In the genomic region with DNA sequence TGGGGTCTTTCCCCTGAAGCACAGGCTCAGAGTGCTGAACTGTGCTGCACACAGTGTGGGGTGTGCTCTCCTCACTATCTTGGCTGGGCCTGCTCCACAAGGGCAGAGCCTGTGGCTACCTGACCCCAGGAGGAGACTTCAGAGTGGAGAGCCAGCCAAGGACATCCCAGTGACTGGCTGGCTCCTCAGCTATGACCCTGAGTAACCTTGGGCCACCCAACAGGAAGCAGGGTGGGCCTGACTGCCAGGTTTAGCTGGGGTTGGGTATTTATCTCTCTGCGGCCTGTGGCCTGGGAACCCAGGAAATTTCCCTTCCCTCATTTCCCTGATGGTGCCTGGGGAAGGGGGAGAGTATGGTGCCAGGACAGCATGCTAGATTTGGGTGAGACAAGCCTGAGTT, we compare ENCODE assay signal across 12 cellular contexts. TPM values are rescaled to one million over a fixed set of nuclear protein-coding genes. Genes with fewer than 3 reads are reported as not detected.
DNase-seq lines count a peak whose midpoint lies in the region; ATAC-seq and TF ChIP-seq lines count a peak whose summit lies in the region.
"Had no signal": no experiment of that assay in that cellular context is flagged by ENCODE, and none has a peak within 500 bp of the region (broad histone marks: within the 10 kb centered on the region; RNA-seq: fewer than 3 reads in every experiment).

No MANE protein-coding gene starts in this region.

- H3K27ac ChIP-seq in heart left ventricle (peak overlapping the region in 9 of 12 donors; percentile 9 to 91 (median 24)), esophagus squamous epithelium (peak overlapping the region; percentile 37 to 99 (median 68)), testis (no peak overlapping the region)

- WGBS in heart left ventricle, 4 donors: 67 to 83% (median 71%) methylated on average over 1 of the region's 1 CpG; no CpG with 5 or more reads in 1 of the 4 donors
- WGBS in esophagus squamous epithelium, 2 donors: 88% methylated on average over 1 of the region's 1 CpG; no CpG with 5 or more reads in 1 of the 2 donors
- WGBS in testis, 2 donors: 50 to 100% methylated on average over 1 of the region's 1 CpG

- peaks cover 27% of the 10 kb centered on the region for H3K4me1 Mint-ChIP-seq in T-helper 17 cell
- H3K4me1 Mint-ChIP-seq in stimulated activated naive CD8-positive, alpha-beta T cell treated with anti-CD3 and anti-CD28 coated beads, Interleukin-15, amount 100 ng/mL, for 72 hours: peaks cover 43% of the 10 kb centered on the region

- H3K4me1 ChIP-seq in heart left ventricle (peaks cover 0 to 44% (median 26%) of the 10 kb centered on the region in 12 donors), esophagus squamous epithelium (peaks cover 16 to 61% (median 22%) of the 10 kb centered on the region in 3 donors), testis (peaks cover 23% of the 10 kb centered on the region)

- no peak for ATAC-seq in heart left ventricle
- no peak for ATAC-seq in left cardiac atrium
- no peak for ATAC-seq in T-helper 17 cell
- ATAC-seq in stimulated activated naive CD8-positive, alpha-beta T cell treated with anti-CD3 and anti-CD28 coated beads, Interleukin-15, amount 100 ng/mL, for 72 hours: no peak
- no peak for ATAC-seq in GM19328 (IDR thresholded peaks at IDR 0.05; ENCODE audit: unreplicated experiment)
- ATAC-seq: gastroesophageal sphincter, mucosa of descending colon had no signal

- H3K36me3 Mint-ChIP-seq in T-helper 17 cell (ENCODE audit: low read depth): peaks cover 5% of the 10 kb centered on the region

- H3K4me3 Mint-ChIP-seq in T-helper 17 cell: no peak overlapping the region
- H3K4me3 Mint-ChIP-seq in stimulated activated naive CD8-positive, alpha-beta T cell treated with anti-CD3 and anti-CD28 coated beads, Interleukin-15, amount 100 ng/mL, for 72 hours: peak overlapping the region; percentile 60 to 61

- intact Hi-C loops in heart left ventricle (cut with DNase I): no loop called here
- intact Hi-C loops in left cardiac atrium (cut with DNase I): no loop called here
- intact Hi-C loops in esophagus squamous epithelium (cut with DNase I): no loop called here
- intact Hi-C loops in testis (cut with DNase I; ENCODE audit: low total_unique reads): no loop called here

- H3K9me3 Mint-ChIP-seq in stimulated activated naive CD8-positive, alpha-beta T cell treated with anti-CD3 and anti-CD28 coated beads, Interleukin-15, amount 100 ng/mL, for 72 hours: no peaks in the 10 kb centered on the region

- TF ChIP-seq POLR2A in heart left ventricle (IDR thresholded peaks at IDR 0.05) (no peak), esophagus squamous epithelium (IDR thresholded peaks at IDR 0.05) (no peak), testis (IDR thresholded peaks at IDR 0.05) (no peak)

- H3K27me3 ChIP-seq in heart left ventricle (no peaks in the 10 kb centered on the region), esophagus squamous epithelium (no peaks in the 10 kb centered on the region), testis (no peaks in the 10 kb centered on the region)
- H3K27me3 ChIP-seq: gastroesophageal sphincter had no signal

- H3K4me3 ChIP-seq in heart left ventricle (no peak overlapping the region), esophagus squamous epithelium (no peak overlapping the region), testis (no peak overlapping the region)
- H3K4me3 ChIP-seq: gastroesophageal sphincter, mucosa of descending colon had no signal

- peak overlapping the region; percentile 53 for H3K27ac Mint-ChIP-seq in T-helper 17 cell
- peak overlapping the region; percentile 45 to 80 for H3K27ac Mint-ChIP-seq in stimulated activated naive CD8-positive, alpha-beta T cell treated with anti-CD3 and anti-CD28 coated beads, Interleukin-15, amount 100 ng/mL, for 72 hours

- DNase-seq in heart left ventricle (peak in 1 of 5 donors; percentile 22), left cardiac atrium (no peak), T-helper 17 cell (no peak), esophagus squamous epithelium (lab: John Stamatoyannopoulos, UW) (no peak), HCEC 1CT (no peak), testis (no peak)
- no peak for DNase-seq in stimulated activated naive CD8-positive, alpha-beta T cell treated with anti-CD3 and anti-CD28 coated beads, Interleukin-15, amount 100 ng/mL, for 72 hours
- DNase-seq: activated CD4-positive, alpha-beta T cell treated with anti-CD3 and anti-CD28 coated beads for 1 hour; EL had no signal

- TF ChIP-seq CTCF in heart left ventricle (IDR thresholded peaks at IDR 0.05): no peak
- TF ChIP-seq CTCF in esophagus squamous epithelium (IDR thresholded peaks at IDR 0.05): no peak
- TF ChIP-seq CTCF in testis (IDR thresholded peaks at IDR 0.05): no peak

- H3K36me3 ChIP-seq in heart left ventricle (no peaks in the 10 kb centered on the region), esophagus squamous epithelium (no peaks in the 10 kb centered on the region), testis (ENCODE audit: low read depth, missing control alignments) (no peaks in the 10 kb centered on the region)
- H3K36me3 ChIP-seq: gastroesophageal sphincter had no signal

- H3K9me3 ChIP-seq in heart left ventricle (no peaks in the 10 kb centered on the region), T-helper 17 cell (ENCODE audit: control insufficient read depth, low read length, poor library complexity, severe bottlenecking) (no peaks in the 10 kb centered on the region), esophagus squamous epithelium (no peaks in the 10 kb centered on the region), testis (no peaks in the 10 kb centered on the region)
- H3K9me3 ChIP-seq: gastroesophageal sphincter, mucosa of descending colon had no signal

- H3K27me3 Mint-ChIP-seq in T-helper 17 cell: no peaks in the 10 kb centered on the region
- H3K27me3 Mint-ChIP-seq in stimulated activated naive CD8-positive, alpha-beta T cell treated with anti-CD3 and anti-CD28 coated beads, Interleukin-15, amount 100 ng/mL, for 72 hours: no peaks in the 10 kb centered on the region

RNA-seq across cellular contexts. Expression of gene EEIG1, which starts 2.1 kb away (rescaled TPM):
- 10 to 100 TPM in 7 of 9 donors, 1 to 10 TPM in 2; 5.4 to 45.2 (median 24.1) TPM for total RNA-seq in heart left ventricle
- polyA plus RNA-seq in heart left ventricle: 10 to 100 TPM in 1 of 2 donors, 1 to 10 TPM in 1; 9.2 to 10.4 TPM
- total RNA-seq in left cardiac atrium: 10 to 100 TPM; 24.9 to 27.3 TPM
- total RNA-seq in T-helper 17 cell: 100 to 1,000 TPM; 254 to 268 TPM
- total RNA-seq in esophagus squamous epithelium: 10 to 100 TPM; 16.9 to 65.0 (median 24.0) TPM
- 100 to 1,000 TPM; 119 to 129 TPM for total RNA-seq in testis
- 75.7 TPM for polyA plus RNA-seq in testis (ENCODE audit: insufficient read depth, low read depth, low replicate concordance)

RNA-seq across cellular contexts. Expression of gene DPM2, which starts 45.3 kb away (rescaled TPM):
- total RNA-seq in heart left ventricle: 10 to 100 TPM in 7 of 9 donors, 1 to 10 TPM in 2; 7.2 to 19.5 (median 11.7) TPM
- polyA plus RNA-seq in heart left ventricle: 10 to 100 TPM; 15.3 to 31.7 TPM
- total RNA-seq in left cardiac atrium: 10 to 100 TPM; 14.7 to 18.3 TPM
- 10 to 100 TPM; 23.3 to 26.2 TPM for total RNA-seq in T-helper 17 cell
- 10 to 100 TPM; 12.5 to 18.5 (median 15.7) TPM for total RNA-seq in esophagus squamous epithelium
- total RNA-seq in testis: 10 to 100 TPM; 33.5 to 36.4 TPM
- 46.6 TPM for polyA plus RNA-seq in testis (ENCODE audit: insufficient read depth, low read depth, low replicate concordance)

RNA-seq across cellular contexts. Expression of gene PIP5KL1, which starts 52.3 kb away (rescaled TPM):
- total RNA-seq in heart left ventricle (under 1 TPM in 7 of 9 donors, not detected in 2; 0.33 to 0.77 (median 0.51) TPM), left cardiac atrium (under 1 TPM; 0.50 to 0.99 TPM), T-helper 17 cell (1 to 10 TPM; 2.1 to 2.3 TPM), esophagus squamous epithelium (1 to 10 TPM in 3 of 4 donors, not detected in 1; 3.1 to 4.6 (median 3.6) TPM), testis (10 to 100 TPM in 1 of 2 donors, 1 to 10 TPM in 1; 8.4 to 10.2 TPM)
- polyA plus RNA-seq in heart left ventricle (under 1 TPM; 0.12 to 0.15 TPM), testis (ENCODE audit: insufficient read depth, low read depth, low replicate concordance) (3.9 TPM)

Comparison
In these comparisons a context has a peak if more than half of its experiments do, and no peak if none do; other contexts are left out.
1. H3K27ac ChIP-seq: peak in heart left ventricle (9 of 12) and esophagus squamous epithelium (4 of 4); none in testis (0 of 2).